ENCODE assay signal across 21 cellular contexts in genomic region chr2:147099845-147100244, GRCh38.
"Had no signal": no experiment of that assay in that cellular context is flagged by ENCODE, and none has a peak within 500 bp of the region (broad histone marks: within the 10 kb centered on the region; RNA-seq: fewer than 3 reads in every experiment).

No MANE protein-coding gene starts in this region.

- H3K4me3 ChIP-seq: left ventricle myocardium inferior, ovary, prostate gland, right atrium auricular region, thyroid gland had no signal

- FAIRE-seq: frontal cortex, TTC549 had no signal

- H3K27ac ChIP-seq: left ventricle myocardium inferior, ovary, prostate gland, right atrium auricular region, thyroid gland, WERI-Rb-1 had no signal

- H3K27me3 Mint-ChIP-seq: stimulated activated naive CD8-positive, alpha-beta T cell treated with anti-CD3 and anti-CD28 coated beads, Interleukin-15, Interleukin-2, amounts not matched to agents 100 ng/mL and 50 ng/mL, for 24 hours had no signal

- ATAC-seq: esophagus mucosa; natural killer cell treated with Interleukin-12 subunit alpha and Interleukin-12 subunit beta and Interleukin-15 and Interleukin-18, amount 100 ng/mL, for 72 hours had no signal

- H3K27me3 ChIP-seq: ovary, right atrium auricular region, thyroid gland had no signal

- H3K36me3 ChIP-seq: left ventricle myocardium inferior, ovary, prostate gland, right atrium auricular region, thyroid gland, WERI-Rb-1 had no signal

- H3K27ac Mint-ChIP-seq: activated naive CD8-positive, alpha-beta T cell; natural killer cell treated with Interleukin-12 subunit alpha and Interleukin-12 subunit beta and Interleukin-15 and Interleukin-18, amount 100 ng/mL, for 72 hours; stimulated activated naive CD8-positive, alpha-beta T cell treated with anti-CD3 and anti-CD28 coated beads, Interleukin-15, Interleukin-2, amounts not matched to agents 100 ng/mL and 50 ng/mL, for 24 hours had no signal

- DNase-seq: activated CD4-positive, alpha-beta T cell treated with anti-CD3 and anti-CD28 coated beads for 1 hour; activated CD4-positive, alpha-beta T cell treated with anti-CD3 and anti-CD28 coated beads, Interleukin-2, amount 50 U/mL, for 1 hour; activated T-cell treated with anti-CD3 and anti-CD28 coated beads, Interleukin-2, amount 50 U/mL, for 1 hour; amniotic stem cell; effector CD4-positive, alpha-beta T cell; glutamatergic neuron; hippocampal formation; left ventricle myocardium inferior; ovary; stimulated activated CD4-positive, alpha-beta T cell treated with anti-CD3 and anti-CD28 coated beads, Interleukin-4, amount 100 ng/mL, for 4 hours; substantia nigra; thyroid gland; WERI-Rb-1 had no signal

- H3K4me3 Mint-ChIP-seq: activated naive CD8-positive, alpha-beta T cell; natural killer cell treated with Interleukin-12 subunit alpha and Interleukin-12 subunit beta and Interleukin-15 and Interleukin-18, amount 100 ng/mL, for 72 hours; stimulated activated naive CD8-positive, alpha-beta T cell treated with anti-CD3 and anti-CD28 coated beads, Interleukin-15, Interleukin-2, amounts not matched to agents 100 ng/mL and 50 ng/mL, for 24 hours had no signal

- H3K36me3 Mint-ChIP-seq: activated naive CD8-positive, alpha-beta T cell; natural killer cell treated with Interleukin-12 subunit alpha and Interleukin-12 subunit beta and Interleukin-15 and Interleukin-18, amount 100 ng/mL, for 72 hours had no signal

- H3K9me3 Mint-ChIP-seq: natural killer cell treated with Interleukin-12 subunit alpha and Interleukin-12 subunit beta and Interleukin-15 and Interleukin-18, amount 100 ng/mL, for 72 hours had no signal
